9 cellular contexts compared by ENCODE assay signal in the genomic region with DNA sequence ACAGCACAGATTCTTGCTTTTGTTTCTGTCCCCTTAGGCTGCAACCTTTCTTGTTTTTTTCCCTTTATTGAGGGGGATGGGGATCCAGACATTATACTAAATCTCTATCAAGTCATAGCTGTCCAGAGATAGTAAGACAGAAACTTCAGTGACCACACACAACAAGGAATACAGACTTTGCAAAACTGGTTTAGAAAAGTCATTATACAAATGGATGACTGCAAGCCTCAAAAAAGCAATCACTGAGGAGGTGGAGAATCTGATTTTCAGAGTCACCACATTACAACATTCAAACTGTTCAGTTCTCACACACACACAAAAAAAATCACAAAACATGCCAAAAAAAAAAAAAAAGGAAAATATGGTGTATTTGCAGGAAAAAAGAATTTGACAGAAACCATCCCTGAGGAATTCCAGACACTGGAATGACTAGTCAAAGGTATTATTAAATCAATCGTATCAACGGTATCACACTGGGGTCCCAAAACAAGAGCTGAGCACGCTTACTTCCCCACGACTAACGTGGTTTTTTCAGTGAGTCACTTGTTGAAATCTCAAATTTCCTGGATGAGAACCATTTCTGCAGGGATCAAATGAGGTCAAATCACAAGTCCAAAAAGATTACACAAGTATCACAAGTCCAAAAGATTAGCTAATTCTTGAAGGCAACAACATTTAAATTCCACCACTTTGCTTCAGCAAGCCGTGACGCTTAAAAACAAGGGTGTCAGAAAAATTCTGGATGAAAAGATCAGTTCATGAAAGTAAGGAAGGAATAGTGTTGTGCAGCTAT. TPM values are rescaled to one million over a fixed set of nuclear protein-coding genes. Genes with fewer than 3 reads are reported as not detected.
DNase-seq lines count a peak whose midpoint lies in the region; ATAC-seq, FAIRE-seq and TF ChIP-seq lines count a peak whose summit lies in the region.
"Had no signal": no experiment of that assay in that cellular context is flagged by ENCODE, and none has a peak within 500 bp of the region (broad histone marks: within the 10 kb centered on the region; RNA-seq: fewer than 3 reads in every experiment).

No MANE protein-coding gene starts in this region.

- H3K36me3 Mint-ChIP-seq in activated CD4-positive, alpha-beta T cell treated with anti-CD3 and anti-CD28 coated beads, Interleukin-2, amount 10 ng/mL, durations not matched to agents 24 days and 14 days (ENCODE audit: low read depth): peaks cover 23% of the 10 kb centered on the region
- peaks cover 45% of the 10 kb centered on the region for H3K36me3 Mint-ChIP-seq in activated CD8-positive, alpha-beta T cell treated with anti-CD3 and anti-CD28 coated beads for 36 hours (ENCODE audit: low read depth)
- peaks cover 22% of the 10 kb centered on the region for H3K36me3 Mint-ChIP-seq in stimulated activated memory B cell treated with anti-CD40 and anti-IgM and Interleukin-4, amounts not matched to agents 10 μg/mL and 1 μg/mL and 100 μg/mL, for 72 hours

- H3K9ac ChIP-seq in kidney (ENCODE audit: low read length in 2 of 2): no peak overlapping the region

- no peak for TF ChIP-seq CTCF in activated CD8-positive, alpha-beta T cell treated with anti-CD3 and anti-CD28 coated beads for 36 hours (IDR thresholded peaks at IDR 0.05)
- no peak for TF ChIP-seq CTCF in foreskin fibroblast (IDR thresholded peaks at IDR 0.05; ENCODE audit: low read depth, low read length)
- TF ChIP-seq CTCF in kidney (IDR thresholded peaks at IDR 0.05; ENCODE audit: borderline replicate concordance, extremely low read depth, insufficient read depth): no peak

- no peaks in the 10 kb centered on the region for H3K9me3 ChIP-seq in kidney (ENCODE audit: control insufficient read depth in 1 of 2, low read length in 2 of 2)

- H3K36me3 ChIP-seq in kidney (ENCODE audit: control insufficient read depth in 1 of 2, insufficient read depth in 2 of 2, low read length in 2 of 2): no peaks in the 10 kb centered on the region

- no peak for FAIRE-seq in kidney (lab: Jason Lieb, UNC)

- H3K27ac ChIP-seq in kidney (ENCODE audit: low read depth in 2 of 2, low read length in 2 of 2): peak overlapping the region in 1 of 2 donors; percentile 64

- POLR2A ChIA-PET in activated CD8-positive, alpha-beta T cell treated with anti-CD3 and anti-CD28 coated beads for 36 hours (lab: Charles Lee): interaction anchor here (0.6 to 3.9 kb wide), 12 partner anchors 10 to 121 kb away, joined by 3 to 28 read pairs (median 3); a partner anchor contains a TSS

- no peak for DNase-seq in activated CD4-positive, alpha-beta T cell treated with anti-CD3 and anti-CD28 coated beads, Interleukin-2, amount 10 ng/mL, durations not matched to agents 24 days and 14 days
- no peak for DNase-seq in activated CD4-positive, alpha-beta T cell treated with anti-CD3 and anti-CD28 coated beads, Interleukin-2, amount 50 U/mL, for 4 hours
- no peak for DNase-seq in activated CD8-positive, alpha-beta T cell treated with anti-CD3 and anti-CD28 coated beads for 36 hours
- DNase-seq in foreskin fibroblast (peak; percentile 21 to 61), cerebellar cortex (ENCODE audit: low spot score) (no peak), kidney (no peak)

- H3K9me3 Mint-ChIP-seq in activated CD4-positive, alpha-beta T cell treated with anti-CD3 and anti-CD28 coated beads, Interleukin-2, amount 10 ng/mL, durations not matched to agents 24 days and 14 days: peaks cover 5% of the 10 kb centered on the region
- peaks cover 11% of the 10 kb centered on the region for H3K9me3 Mint-ChIP-seq in activated CD8-positive, alpha-beta T cell treated with anti-CD3 and anti-CD28 coated beads for 36 hours
- peaks cover 4% of the 10 kb centered on the region for H3K9me3 Mint-ChIP-seq in stimulated activated memory B cell treated with anti-CD40 and anti-IgM and Interleukin-4, amounts not matched to agents 10 μg/mL and 1 μg/mL and 100 μg/mL, for 72 hours

- no peak overlapping the region for H3K4me3 ChIP-seq in foreskin fibroblast (ENCODE audit: low read depth in 1 of 2, low read length in 2 of 2)
- H3K4me3 ChIP-seq in kidney (ENCODE audit: low read length in 2 of 2): no peak overlapping the region
- H3K4me3 ChIP-seq: skin epidermis had no signal

- CTCF ChIA-PET in activated CD8-positive, alpha-beta T cell treated with anti-CD3 and anti-CD28 coated beads for 36 hours (lab: Charles Lee): interaction anchor here (1.0 to 1.4 kb wide), 5 partner anchors 7 to 145 kb away, joined by 3 to 6 read pairs (median 3); a partner anchor contains a TSS

- H3K27me3 Mint-ChIP-seq in activated CD4-positive, alpha-beta T cell treated with anti-CD3 and anti-CD28 coated beads, Interleukin-2, amount 10 ng/mL, durations not matched to agents 24 days and 14 days: no peaks in the 10 kb centered on the region
- no peaks in the 10 kb centered on the region for H3K27me3 Mint-ChIP-seq in activated CD8-positive, alpha-beta T cell treated with anti-CD3 and anti-CD28 coated beads for 36 hours
- H3K27me3 Mint-ChIP-seq in stimulated activated memory B cell treated with anti-CD40 and anti-IgM and Interleukin-4, amounts not matched to agents 10 μg/mL and 1 μg/mL and 100 μg/mL, for 72 hours: no peaks in the 10 kb centered on the region

- H3K4me1 ChIP-seq in kidney (ENCODE audit: control insufficient read depth in 1 of 2, insufficient read depth in 1 of 2, low read depth in 1 of 2, low read length in 2 of 2): peaks cover 5 to 7% of the 10 kb centered on the region in 2 donors

- intact Hi-C loops in activated CD4-positive, alpha-beta T cell treated with anti-CD3 and anti-CD28 coated beads, Interleukin-2, amount 10 ng/mL, durations not matched to agents 24 days and 14 days (cut with micrococcal nuclease): loop anchor here (1.0 to 10.0 kb wide), 11 partner anchors 17 to 1014 kb away; a partner anchor contains a TSS
- intact Hi-C loops in activated CD8-positive, alpha-beta T cell treated with anti-CD3 and anti-CD28 coated beads for 36 hours (cut with micrococcal nuclease): loop anchor here (1.0 to 2.0 kb wide), 3 partner anchors 16 to 122 kb away; a partner anchor contains a TSS
- intact Hi-C loops in kidney (cut with DNase I): no loop called here

- no peak for ATAC-seq in activated CD8-positive, alpha-beta T cell treated with anti-CD3 and anti-CD28 coated beads for 36 hours
- no peak for ATAC-seq in stimulated activated memory B cell treated with anti-CD40 and anti-IgM and Interleukin-4, amounts not matched to agents 10 μg/mL and 1 μg/mL and 100 μg/mL, for 72 hours
- ATAC-seq in HG02588 (IDR thresholded peaks at IDR 0.05; ENCODE audit: unreplicated experiment): no peak

- peak overlapping the region; percentile 62 for H3K4me3 Mint-ChIP-seq in activated CD4-positive, alpha-beta T cell treated with anti-CD3 and anti-CD28 coated beads, Interleukin-2, amount 10 ng/mL, durations not matched to agents 24 days and 14 days
- H3K4me3 Mint-ChIP-seq in activated CD8-positive, alpha-beta T cell treated with anti-CD3 and anti-CD28 coated beads for 36 hours: peak overlapping the region; percentile 7
- H3K4me3 Mint-ChIP-seq in stimulated activated memory B cell treated with anti-CD40 and anti-IgM and Interleukin-4, amounts not matched to agents 10 μg/mL and 1 μg/mL and 100 μg/mL, for 72 hours: no peak overlapping the region

- peaks cover 64% of the 10 kb centered on the region for H3K4me1 Mint-ChIP-seq in activated CD4-positive, alpha-beta T cell treated with anti-CD3 and anti-CD28 coated beads, Interleukin-2, amount 10 ng/mL, durations not matched to agents 24 days and 14 days
- peaks cover 89% of the 10 kb centered on the region for H3K4me1 Mint-ChIP-seq in activated CD8-positive, alpha-beta T cell treated with anti-CD3 and anti-CD28 coated beads for 36 hours (ENCODE audit: low read depth)
- H3K4me1 Mint-ChIP-seq in stimulated activated memory B cell treated with anti-CD40 and anti-IgM and Interleukin-4, amounts not matched to agents 10 μg/mL and 1 μg/mL and 100 μg/mL, for 72 hours: peaks cover 86% of the 10 kb centered on the region

- peak overlapping the region; percentile 80 for H3K27ac Mint-ChIP-seq in activated CD4-positive, alpha-beta T cell treated with anti-CD3 and anti-CD28 coated beads, Interleukin-2, amount 10 ng/mL, durations not matched to agents 24 days and 14 days
- H3K27ac Mint-ChIP-seq in activated CD8-positive, alpha-beta T cell treated with anti-CD3 and anti-CD28 coated beads for 36 hours: peak overlapping the region; percentile 82
- peak overlapping the region; percentile 95 for H3K27ac Mint-ChIP-seq in stimulated activated memory B cell treated with anti-CD40 and anti-IgM and Interleukin-4, amounts not matched to agents 10 μg/mL and 1 μg/mL and 100 μg/mL, for 72 hours

RNA-seq across cellular contexts. Expression of a gene that starts 41.2 kb away (rescaled TPM):
- 40.6 and 47.0 TPM in 2 replicates for total RNA-seq in activated CD4-positive, alpha-beta T cell treated with anti-CD3 and anti-CD28 coated beads, Interleukin-2, amount 10 ng/mL, durations not matched to agents 24 days and 14 days
- total RNA-seq in activated CD8-positive, alpha-beta T cell treated with anti-CD3 and anti-CD28 coated beads for 36 hours: 10 to 100 TPM; 35.7 to 40.1 TPM
- 27.5 TPM for total RNA-seq in kidney
- 15.0 TPM for polyA plus RNA-seq in kidney (ENCODE audit: insufficient read depth, low read depth, low replicate concordance)

Comparison
In these comparisons a context has a peak if more than half of its experiments do, and no peak if none do; other contexts are left out.
1. DNase-seq: peak in foreskin fibroblast (2 of 2); none in activated CD4-positive, alpha-beta T cell treated with anti-CD3 and anti-CD28 coated beads, Interleukin-2, amount 10 ng/mL, durations not matched to agents 24 days and 14 days (single experiment), activated CD4-positive, alpha-beta T cell treated with anti-CD3 and anti-CD28 coated beads, Interleukin-2, amount 50 U/mL, for 4 hours (0 of 2), activated CD8-positive, alpha-beta T cell treated with anti-CD3 and anti-CD28 coated beads for 36 hours (single experiment), cerebellar cortex (single experiment) and kidney (single experiment).
2. Peak in every context shown above with its lines, with median percentiles within 50 percentile points of each other: H3K27ac Mint-ChIP-seq.